21 cellular contexts compared by ENCODE assay signal in the genomic region with DNA sequence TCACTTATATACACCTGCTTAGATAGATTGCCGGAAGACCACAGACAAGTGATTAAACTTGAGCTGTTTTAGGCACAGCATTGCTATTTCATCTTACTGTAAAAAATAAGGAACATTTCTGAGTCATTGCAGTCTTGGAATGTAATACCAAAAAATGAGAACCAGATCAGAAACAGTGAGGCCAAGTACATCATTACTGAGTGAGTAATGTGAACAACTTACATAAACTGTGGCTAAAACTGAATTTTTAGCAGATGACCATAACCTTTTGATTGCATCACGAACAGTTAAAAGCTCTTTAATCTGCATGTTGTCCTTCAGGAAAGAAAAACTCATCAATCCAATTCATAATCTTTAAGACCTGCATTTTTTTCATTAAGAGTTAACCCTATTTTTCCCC.
A peak's percentile ranks its signal among the peaks of the same experiment; 100 is the strongest.
DNase-seq lines count a peak whose midpoint lies in the region; ATAC-seq, FAIRE-seq and TF ChIP-seq lines count a peak whose summit lies in the region.
"Had no signal": no experiment of that assay in that cellular context is flagged by ENCODE, and none has a peak within 500 bp of the region (broad histone marks: within the 10 kb centered on the region; RNA-seq: fewer than 3 reads in every experiment).

No MANE protein-coding gene starts in this region.

- TF ChIP-seq EP300 in HepG2 (IDR thresholded peaks at IDR 0.05; ENCODE audit: low read depth in 2 of 2, low read length in 2 of 2) (no peak), HepG2 (CRISPR knock-in tag; IDR thresholded peaks at IDR 0.05; ENCODE audit: borderline replicate concordance) (no peak), tibial nerve (IDR thresholded peaks at IDR 0.05) (peak in 1 of 2 donors; percentile 57)

- peak in 3 of 4 donors; percentile 8 to 41 (median 30) for ATAC-seq in pancreas
- no peak for ATAC-seq in HepG2
- ATAC-seq in GM21447 (IDR thresholded peaks at IDR 0.05; ENCODE audit: unreplicated experiment): no peak
- ATAC-seq: stimulated activated effector memory CD8-positive, alpha-beta T cell treated with anti-CD3 and anti-CD28 coated beads, Interleukin-12 subunit alpha, Interleukin-12 subunit beta, amount 100 ng/mL, for 72 hours; upper lobe of right lung had no signal

- no peak for TF ChIP-seq POLR2A in HepG2 (IDR thresholded peaks at IDR 0.05; ENCODE audit: insufficient read depth in 1 of 2, low read depth in 2 of 2, low read length in 2 of 2)
- no peak for TF ChIP-seq POLR2A in tibial nerve (IDR thresholded peaks at IDR 0.05)

- H3K4me2 ChIP-seq in HepG2 (ENCODE audit: low read depth, low read length): no peak overlapping the region

- in situ Hi-C loops in HepG2 (cut with HindIII; ENCODE audit: extremely low pct_ligation_motif_present, low pct_unique_long_range_greater_than_20kb): no loop called here

- intact Hi-C loops in pancreas (cut with DNase I): no loop called here
- intact Hi-C loops in HepG2 (cut with micrococcal nuclease; ENCODE audit: unreplicated experiment): no loop called here

- H3K27me3 ChIP-seq in pancreas (no peaks in the 10 kb centered on the region), HepG2 (ENCODE audit: control insufficient read depth in 1 of 2, insufficient read depth in 2 of 2, low read length in 2 of 2) (no peaks in the 10 kb centered on the region), tibial nerve (no peaks in the 10 kb centered on the region)
- H3K27me3 ChIP-seq: upper lobe of right lung had no signal

- H3K27ac ChIP-seq in pancreas (no peak overlapping the region), HepG2 (ENCODE audit: extremely low read length, insufficient read depth, low read length) (no peak overlapping the region), tibial nerve (no peak overlapping the region)
- H3K27ac ChIP-seq: SK-N-MC, upper lobe of right lung had no signal

- H3K9me3 ChIP-seq in pancreas (no peaks in the 10 kb centered on the region), HepG2 (ENCODE audit: low read length) (0 out of 2 replicates have a peak, but pooled peaks cover 5% of the 10 kb centered on the region), tibial nerve (no peaks in the 10 kb centered on the region)
- H3K9me3 ChIP-seq: upper lobe of right lung had no signal

- CTCF ChIA-PET in HepG2 (lab: Yijun Ruan, JAX; ENCODE audit: low intra/inter-chr PET ratio, low total read pairs): no interaction called here

- WGBS in pancreas, 2 donors: 74 to 87% methylated on average over 2 of the region's 2 CpGs
- WGBS in HepG2 (ENCODE audit: low lambda C conversion rate): 30% methylated on average over 2 of the region's 2 CpGs
- WGBS in tibial nerve, 2 donors: 54 to 62% methylated on average over 2 of the region's 2 CpGs

- FAIRE-seq in endometrium (lab: Jason Lieb, UNC): peak; percentile 41
- no peak for FAIRE-seq in pancreas (lab: Jason Lieb, UNC)
- no peak for FAIRE-seq in HepG2 (lab: Jason Lieb, UNC)

- H3K79me2 ChIP-seq in HepG2 (ENCODE audit: insufficient read depth, low read length): no peaks in the 10 kb centered on the region

- H3K9ac ChIP-seq in HepG2 (ENCODE audit: insufficient read depth, low read depth, low read length): no peak overlapping the region

- no TSS peak for BruUV-seq in HepG2 (replicated peaks; lab: Mats Ljungman, UMichigan)

- TF ChIP-seq RAD21 in HepG2 (CRISPR knock-in tag; IDR thresholded peaks at IDR 0.05): no peak

- no peak for TF ChIP-seq CTCF in AG09319 (IDR thresholded peaks at IDR 0.05; ENCODE audit: low read depth, low read length)
- TF ChIP-seq CTCF in pancreas (IDR thresholded peaks at IDR 0.05): no peak
- no peak for TF ChIP-seq CTCF in HepG2 (CRISPR knock-in tag; IDR thresholded peaks at IDR 0.05)
- no peak for TF ChIP-seq CTCF in tibial nerve (IDR thresholded peaks at IDR 0.05)

- H3K4me1 ChIP-seq in pancreas: no peaks in the 10 kb centered on the region
- H3K4me1 ChIP-seq in HepG2 (ENCODE audit: insufficient read depth, low read length): no peaks in the 10 kb centered on the region
- H3K4me1 ChIP-seq in tibial nerve: no peaks in the 10 kb centered on the region
- H3K4me1 ChIP-seq: upper lobe of right lung had no signal

- H4K20me1 ChIP-seq in HepG2 (ENCODE audit: insufficient read depth, low read length): no peaks in the 10 kb centered on the region

- POLR2A ChIA-PET in HepG2 (lab: Yijun Ruan, JAX): no interaction called here

- H2AFZ ChIP-seq in HepG2 (ENCODE audit: low read length): no peak overlapping the region

- H3K4me3 ChIP-seq in pancreas: no peak overlapping the region
- H3K4me3 ChIP-seq in HepG2 (replicated peaks in 1 of 3; ENCODE audit: insufficient read depth in 1 of 3, low read depth in 2 of 3, low read length in 3 of 3): no peak overlapping the region
- H3K4me3 ChIP-seq in tibial nerve: no peak overlapping the region
- H3K4me3 ChIP-seq: SK-N-MC, upper lobe of right lung had no signal

- H3K36me3 ChIP-seq in pancreas (no peaks in the 10 kb centered on the region), HepG2 (replicated peaks in 1 of 2; ENCODE audit: control insufficient read depth in 1 of 2, insufficient read depth in 2 of 2, low read length in 2 of 2) (no peaks in the 10 kb centered on the region), tibial nerve (no peaks in the 10 kb centered on the region)
- H3K36me3 ChIP-seq: upper lobe of right lung had no signal

- DNase-seq in AG09319 (ENCODE audit: extremely low read depth, low read depth): peak; percentile 59
- DNase-seq in LHCN-M2 (ENCODE audit: low read depth): peak; percentile 47
- no peak for DNase-seq in pancreas
- no peak for DNase-seq in cerebellum (ENCODE audit: low spot score)
- DNase-seq in HepG2 (ENCODE audit: low spot score): no peak
- no peak for DNase-seq in tibial nerve (ENCODE audit: low spot score in 2 of 2)
- DNase-seq: activated CD4-positive, alpha-beta T cell treated with anti-CD3 and anti-CD28 coated beads, Interleukin-2, amount 10 ng/mL, durations not matched to agents 24 days and 14 days; activated naive CD8-positive, alpha-beta T cell treated with anti-CD3 and anti-CD28 coated beads, Interleukin-2, amount 10 ng/mL, durations not matched to agents 7 days and 5 days; activated T-cell treated with anti-CD3 and anti-CD28 coated beads, Interleukin-2, amount 50 U/mL, for 24 hours; AML-193; GF-D8; Karpas-422; kidney glomerular epithelial cell; NCI-H526 treated with DMSO at 0.1 percent for 48 hours; nucleus accumbens; OCI-M1; upper lobe of right lung had no signal

TF ChIP-seq in HepG2, 621 proteins besides CTCF, POLR2A, EP300 and RAD21:
- no peak for TF ChIP-seq RCOR2 (CRISPR knock-in tag; IDR thresholded peaks at IDR 0.05)

Comparison
In these comparisons a context has a peak if more than half of its experiments do, and no peak if none do; other contexts are left out.
1. DNase-seq: peak in AG09319 (single experiment) and LHCN-M2 (single experiment); none in pancreas (0 of 6), cerebellum (single experiment), HepG2 (single experiment) and tibial nerve (0 of 2).
2. ATAC-seq: peak in pancreas (3 of 4); none in HepG2 (single experiment) and GM21447 (single experiment).